In the genomic region with DNA sequence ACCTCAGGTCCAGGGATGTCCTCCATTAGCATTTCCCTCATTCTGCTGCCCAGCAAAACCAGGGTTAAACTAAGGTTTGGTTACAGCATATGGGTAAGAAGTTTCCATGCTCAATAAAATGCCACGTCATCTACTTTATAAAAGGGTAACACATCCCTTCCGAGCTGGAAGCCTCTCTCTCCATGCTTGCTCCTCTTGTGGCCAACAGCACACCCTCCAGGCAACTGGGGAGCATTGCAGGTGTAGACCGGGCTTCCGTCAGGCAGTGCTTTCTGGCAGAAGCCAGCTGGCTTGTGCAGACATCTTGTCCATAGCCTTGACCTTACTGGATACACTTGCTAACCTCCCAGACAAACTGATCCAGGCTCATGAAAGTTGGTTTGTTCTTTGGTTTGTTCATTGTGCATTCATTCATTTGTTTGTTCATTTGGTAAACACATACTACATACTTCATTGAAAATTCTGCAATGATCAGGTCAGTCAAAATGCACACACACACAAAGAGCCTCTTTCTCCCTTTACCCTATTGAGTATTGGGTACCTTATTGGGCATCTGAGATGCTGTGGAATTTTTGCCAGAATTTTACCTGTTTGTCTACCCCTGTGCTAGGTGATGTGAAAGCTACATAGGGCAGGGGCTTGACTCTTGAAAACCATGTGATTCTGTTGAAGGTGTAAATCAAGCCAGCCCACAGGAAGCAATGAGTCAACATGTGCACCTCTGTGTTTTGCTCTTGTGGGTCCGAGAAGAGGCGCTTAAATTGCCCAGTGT, we compare ENCODE assay signal across 7 cellular contexts.
DNase-seq lines count a peak whose midpoint lies in the region; ATAC-seq and TF ChIP-seq lines count a peak whose summit lies in the region.

No MANE protein-coding gene starts in this region.

- H3K36me3 ChIP-seq in DND-41 (ENCODE audit: insufficient read depth, low read length) = no peaks in the 10 kb centered on the region
- H3K36me3 ChIP-seq in upper lobe of left lung = no peaks in the 10 kb centered on the region

- ATAC-seq in DND-41 (ENCODE audit: insufficient read depth, low read depth) (peak; percentile 55; the same call in 2 of the 3 replicates), upper lobe of left lung (ENCODE audit: low FRiP score in 2 of 2) (peak; percentile 23 to 73), GM18505 (IDR thresholded peaks at IDR 0.05; ENCODE audit: unreplicated experiment) (no peak)

- no peak overlapping the region for H3K9ac ChIP-seq in DND-41 (ENCODE audit: low read depth, low read length)

- H4K20me1 ChIP-seq in DND-41 (ENCODE audit: insufficient read depth, low read length) = no peaks in the 10 kb centered on the region

- H3K4me1 ChIP-seq in DND-41 (ENCODE audit: insufficient read depth, low read length) (no peaks in the 10 kb centered on the region), upper lobe of left lung (no peaks in the 10 kb centered on the region)

- no peak overlapping the region for H3K4me2 ChIP-seq in DND-41 (ENCODE audit: insufficient read depth, low read length)

- H3K27ac ChIP-seq in DND-41 (ENCODE audit: low read length) = no peak overlapping the region
- no peak overlapping the region for H3K27ac ChIP-seq in upper lobe of left lung

- H3K4me3 ChIP-seq in DND-41 (ENCODE audit: low read depth in 1 of 2, low read length in 2 of 2) = no peak overlapping the region
- no peak overlapping the region for H3K4me3 ChIP-seq in upper lobe of left lung

- H3K9me3 Mint-ChIP-seq in HFFc6 (peaks cover 5% of the 10 kb centered on the region; the same call in 1 of the 2 replicates), brain (peaks cover 0 to 22% (median 12%) of the 10 kb centered on the region in 5 experiments)

- TF ChIP-seq POLR2A in upper lobe of left lung (IDR thresholded peaks at IDR 0.05) (no peak), GM18505 (IDR thresholded peaks at IDR 0.05; ENCODE audit: borderline replicate concordance, extremely low read depth, insufficient read depth, insufficient read length) (no peak)

- H3K79me2 ChIP-seq in DND-41 (ENCODE audit: insufficient read depth, low read length) = no peaks in the 10 kb centered on the region

- H3K4me1 Mint-ChIP-seq in HFFc6 (ENCODE audit: low read depth) (peaks cover 18% of the 10 kb centered on the region), brain (peaks cover 14% of the 10 kb centered on the region)

- H3K27me3 Mint-ChIP-seq in HFFc6 (ENCODE audit: insufficient read depth) = peaks cover 7% of the 10 kb centered on the region
- H3K27me3 Mint-ChIP-seq in brain = peaks cover 5% of the 10 kb centered on the region

- TF ChIP-seq CTCF in DND-41 (IDR thresholded peaks at IDR 0.05; ENCODE audit: borderline replicate concordance, extremely low read depth, low read length, poor library complexity, severe bottlenecking) (peak; percentile 81), HFFc6 (IDR thresholded peaks at IDR 0.05) (peak; percentile 86), brain (conservative IDR thresholded peaks at IDR 0.05) (peak; percentile 58 to 76), upper lobe of left lung (IDR thresholded peaks at IDR 0.05) (peak in 5 of 6 experiments; percentile 12 to 62 (median 43))

- H3K27ac Mint-ChIP-seq in HFFc6 = no peak overlapping the region; the same call in 1 of the 2 replicates
- peak overlapping the region in 2 of 5 experiments; percentile 51 to 62 for H3K27ac Mint-ChIP-seq in brain

- H2AFZ ChIP-seq in DND-41 (ENCODE audit: low read depth, low read length) = no peak overlapping the region

- peak; percentile 50 for DNase-seq in DND-41
- peak; percentile 74 for DNase-seq in HFFc6
- peak; percentile 33 for DNase-seq in NCI-H526 treated with DMSO at 0.1 percent for 48 hours (lab: John Stamatoyannopoulos, UW)
- DNase-seq in kidney glomerular epithelial cell (lab: John Stamatoyannopoulos, UW) = peak; percentile 63
- DNase-seq in upper lobe of left lung = peak in 1 of 2 donors; percentile 48

- H3K36me3 Mint-ChIP-seq in HFFc6 (ENCODE audit: low read depth) (no peaks in the 10 kb centered on the region), brain (peaks cover 5% of the 10 kb centered on the region)

- no peak overlapping the region; the same call in 1 of the 2 replicates for H3K4me3 Mint-ChIP-seq in HFFc6
- no peak overlapping the region for H3K4me3 Mint-ChIP-seq in brain

- no peaks in the 10 kb centered on the region for H3K9me3 ChIP-seq in DND-41 (ENCODE audit: insufficient read depth, low read length, severe bottlenecking)
- no peaks in the 10 kb centered on the region for H3K9me3 ChIP-seq in upper lobe of left lung

- H3K27me3 ChIP-seq in DND-41 (ENCODE audit: insufficient read depth, low read length, poor library complexity) = peaks cover 3% of the 10 kb centered on the region
- H3K27me3 ChIP-seq in upper lobe of left lung = no peaks in the 10 kb centered on the region

- no peak for TF ChIP-seq EP300 in upper lobe of left lung (IDR thresholded peaks at IDR 0.05)

- 31 to 35% methylated on average over 5 to 6 of the region's 6 CpGs for WGBS in upper lobe of left lung, 2 donors
